ENCODE assay signal across 37 cellular contexts in genomic region chr19:35375505-35376307, GRCh38. TPM values are rescaled to one million over a fixed set of nuclear protein-coding genes. Genes with fewer than 3 reads are reported as not detected.
DNase-seq lines count a peak whose midpoint lies in the region; ATAC-seq and TF ChIP-seq lines count a peak whose summit lies in the region.
"Had no signal": no experiment of that assay in that cellular context is flagged by ENCODE, and none has a peak within 500 bp of the region (broad histone marks: within the 10 kb centered on the region; RNA-seq: fewer than 3 reads in every experiment).

No MANE protein-coding gene starts in this region.

- no TSS peak for BruUV-seq in A673 (replicated peaks; lab: Mats Ljungman, UMichigan)

- POLR2A ChIA-PET in A673 (lab: Charles Lee; ENCODE audit: low non-redundant PET) = no interaction called here

- H3K36me3 ChIP-seq in A673 (ENCODE audit: insufficient read depth, low read length, poor library complexity, severe bottlenecking) (no peaks in the 10 kb centered on the region), left lung (no peaks in the 10 kb centered on the region)
- H3K36me3 ChIP-seq: gastroesophageal sphincter, MG63, upper lobe of left lung had no signal

- intact Hi-C loops in A673 (cut with micrococcal nuclease; ENCODE audit: unreplicated experiment) = no loop called here
- intact Hi-C loops in left lung (cut with DNase I) = no loop called here

- H3K9me3 ChIP-seq in A673 (ENCODE audit: low read depth, low read length, poor library complexity, severe bottlenecking) = no peaks in the 10 kb centered on the region
- no peaks in the 10 kb centered on the region for H3K9me3 ChIP-seq in left lung
- H3K9me3 ChIP-seq: MG63 had no signal

- CTCF ChIA-PET in A673 (lab: Charles Lee) = interaction anchor here (0.9 kb wide), 1 partner anchor 18 kb away, joined by 3 read pairs; the partner anchor contains the start of gene FFAR3

- H3K4me1 ChIP-seq in A673 (ENCODE audit: insufficient read depth, low read length, poor library complexity, severe bottlenecking) (peaks cover 10% of the 10 kb centered on the region), left lung (no peaks in the 10 kb centered on the region)
- H3K4me1 ChIP-seq: gastroesophageal sphincter, upper lobe of left lung had no signal

- no peak for TF ChIP-seq CTCF in A673 (conservative IDR thresholded peaks at IDR 0.05; ENCODE audit: low read depth, low read length)
- no peak for TF ChIP-seq CTCF in GM12865 (IDR thresholded peaks at IDR 0.05; ENCODE audit: insufficient read depth, low read depth, low read length, missing control alignments)
- TF ChIP-seq CTCF in left lung (IDR thresholded peaks at IDR 0.05) = no peak

- DNase-seq in A673 (ENCODE audit: low spot score) = peak; percentile 67
- peak; percentile 35 for DNase-seq in GM12865 (ENCODE audit: low read depth)
- DNase-seq in SW480 (ENCODE audit: low spot score) = peak; percentile 25
- no peak for DNase-seq in left lung
- no peak for DNase-seq in glomerular visceral epithelial cell (ENCODE audit: extremely low spot score)
- no peak for DNase-seq in HUDEP-2 (lab: John Stamatoyannopoulos, UW; ENCODE audit: unreplicated experiment in 76 of 76)
- no peak for DNase-seq in NCI-H2171 (lab: John Stamatoyannopoulos, UW)
- DNase-seq: activated CD4-positive, alpha-beta T cell treated with anti-CD3 and anti-CD28 coated beads, Interleukin-2, amount 10 ng/mL, durations not matched to agents 7 days and 5 days; activated gamma-delta T cell treated with Interleukin-2 at 50 U/mL for 16 hours; C1 segment of cervical spinal cord; central memory CD4-positive, alpha-beta T cell; COR-L47; DND-41; GF-D8; hippocampal formation; mammary epithelial cell; MG63; NCI-H1105 treated with DMSO at 0.1 percent for 48 hours; NCI-H187 treated with DMSO at 0.1 percent for 48 hours; NCI-H2227 treated with DMSO at 0.1 percent for 48 hours; NCI-H69; occipital lobe; stimulated activated CD4-positive, alpha-beta T cell treated with anti-CD3 and anti-CD28 coated beads, Interleukin-4, amount 100 ng/mL, for 4 hours; substantia nigra; SW 1271; T1000 had no signal

- H3K27me3 ChIP-seq in A673 (replicated peaks; ENCODE audit: insufficient read depth, low read depth, low read length, poor library complexity) = no peaks in the 10 kb centered on the region
- H3K27me3 ChIP-seq in left lung = no peaks in the 10 kb centered on the region
- H3K27me3 ChIP-seq: upper lobe of left lung had no signal

- H3K27ac ChIP-seq in A673 (ENCODE audit: low read depth, low read length, poor library complexity, severe bottlenecking) = no peak overlapping the region
- no peak overlapping the region for H3K27ac ChIP-seq in left lung
- H3K27ac ChIP-seq: gastroesophageal sphincter, HL-60, KMS-11, upper lobe of left lung, VCaP had no signal

- ATAC-seq in left lung = peak; percentile 80
- no peak for ATAC-seq in GM18517 (IDR thresholded peaks at IDR 0.05; ENCODE audit: unreplicated experiment)
- ATAC-seq: gastroesophageal sphincter; natural killer cell treated with Interleukin-12 subunit alpha and Interleukin-12 subunit beta and Interleukin-15 and Interleukin-18, amount 100 ng/mL, for 72 hours had no signal

- no peak overlapping the region for H3K4me3 ChIP-seq in A673 (ENCODE audit: low read depth, low read length, poor library complexity, severe bottlenecking)
- no peak overlapping the region for H3K4me3 ChIP-seq in GM12865 (ENCODE audit: low read depth, low read length)
- no peak overlapping the region for H3K4me3 ChIP-seq in left lung
- H3K4me3 ChIP-seq: gastroesophageal sphincter, MG63, upper lobe of left lung had no signal

RNA-seq across cellular contexts. Expression of gene GPR42, which starts 4.8 kb away (rescaled TPM):
- total RNA-seq in A673 (2021) = not detected in 2 replicates
- total RNA-seq in left lung = not detected
- total RNA-seq: activated CD4-positive, alpha-beta T cell treated with anti-CD3 and anti-CD28 coated beads, Interleukin-2, amount 10 ng/mL, durations not matched to agents 7 days and 5 days; fibroblast of lung; gastroesophageal sphincter; mammary epithelial cell; mucosa of gallbladder; occipital lobe; pulmonary artery endothelial cell; RPMI7951 had no signal

RNA-seq across cellular contexts. Expression of gene FFAR3, which starts 17.4 kb away (rescaled TPM):
- total RNA-seq in A673 (2021) (0.15 TPM in 1 of 2 replicates, not detected in the other), left lung (1 to 10 TPM in 1 of 2 donors, not detected in 1; 1.6 TPM)
- total RNA-seq: activated CD4-positive, alpha-beta T cell treated with anti-CD3 and anti-CD28 coated beads, Interleukin-2, amount 10 ng/mL, durations not matched to agents 7 days and 5 days; fibroblast of lung; mammary epithelial cell; occipital lobe; pulmonary artery endothelial cell; RPMI7951 had no signal

RNA-seq across cellular contexts. Expression of gene FFAR1, which starts 28.0 kb away (rescaled TPM):
- total RNA-seq in A673 (2021) = not detected in 2 replicates
- total RNA-seq in left lung = not detected
- total RNA-seq: activated CD4-positive, alpha-beta T cell treated with anti-CD3 and anti-CD28 coated beads, Interleukin-2, amount 10 ng/mL, durations not matched to agents 7 days and 5 days; fibroblast of lung; gastroesophageal sphincter; mammary epithelial cell; mucosa of gallbladder; occipital lobe; pulmonary artery endothelial cell; RPMI7951 had no signal

RNA-seq across cellular contexts. Expression of gene CD22, which starts 46.7 kb away (rescaled TPM):
- total RNA-seq in A673 (2021) = not detected in 2 replicates
- 10 to 100 TPM in 1 of 2 donors, 1 to 10 TPM in 1; 6.5 to 13.8 TPM for total RNA-seq in left lung
- total RNA-seq: occipital lobe, pulmonary artery endothelial cell had no signal

Comparison
In these comparisons a context has a peak if more than half of its experiments do, and no peak if none do; other contexts are left out.
1. DNase-seq: peak in A673 (single experiment), GM12865 (single experiment) and SW480 (single experiment); none in left lung (0 of 2), glomerular visceral epithelial cell (single experiment), HUDEP-2 (0 of 76) and NCI-H2171 (single experiment).